ENCODE assay signal across 1 cellular context in the genomic region with DNA sequence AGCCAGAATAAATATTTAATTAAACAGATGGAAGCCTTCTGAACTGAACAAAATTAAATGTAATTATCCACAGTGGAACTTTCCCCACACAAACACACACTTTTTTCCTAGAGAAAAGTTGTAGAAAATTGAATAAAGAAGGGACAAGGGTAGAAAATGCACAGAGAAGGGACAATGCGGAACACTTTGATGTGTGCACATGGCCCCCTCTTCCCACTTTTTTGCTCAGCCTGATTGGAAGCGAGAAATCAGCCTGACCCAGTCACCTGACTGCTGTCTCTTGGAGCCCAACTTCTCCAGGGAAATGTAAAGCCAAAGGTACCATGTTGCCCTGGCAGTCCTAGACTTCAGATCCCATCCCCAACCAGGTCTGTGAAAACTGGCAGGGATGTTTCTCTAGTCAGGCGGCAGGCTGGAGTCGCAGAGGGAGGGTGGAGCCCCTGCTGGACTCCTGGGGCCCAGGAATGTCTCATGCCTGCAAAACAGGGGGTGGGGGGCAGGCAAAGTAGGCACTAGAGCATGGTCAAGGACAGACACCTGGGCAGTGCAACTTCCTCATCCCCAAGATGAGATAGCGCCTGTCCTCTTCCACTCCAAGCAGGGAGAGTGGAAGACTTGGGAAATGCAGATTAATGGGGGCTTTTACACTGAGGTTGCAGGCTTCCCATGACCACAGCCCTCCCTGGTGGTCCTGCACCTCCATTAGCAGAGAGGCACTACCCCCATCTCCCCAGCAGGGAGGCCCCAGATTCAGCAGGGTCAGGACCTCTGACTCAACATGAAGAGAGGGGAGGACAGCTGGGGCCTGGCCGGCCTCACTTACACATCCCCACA.
TF ChIP-seq lines count a peak whose summit lies in the region.

No MANE protein-coding gene starts in this region.

TF ChIP-seq in A549, 52 proteins besides CTCF, POLR2A, EP300 and RAD21 (continued from another document):
- TF ChIP-seq, protein P1, sequence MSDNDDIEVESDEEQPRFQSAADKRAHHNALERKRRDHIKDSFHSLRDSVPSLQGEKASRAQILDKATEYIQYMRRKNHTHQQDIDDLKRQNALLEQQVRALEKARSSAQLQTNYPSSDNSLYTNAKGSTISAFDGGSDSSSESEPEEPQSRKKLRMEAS (IDR thresholded peaks at IDR 0.05), result peak; percentile 44; the same call in 1 of the 2 replicates
